18 cellular contexts compared by ENCODE assay signal in genomic region chr18:12640881-12641200, GRCh38. TPM values are rescaled to one million over a fixed set of nuclear protein-coding genes. Genes with fewer than 3 reads are reported as not detected.
A peak's percentile ranks its signal among the peaks of the same experiment; 100 is the strongest.
DNase-seq lines count a peak whose midpoint lies in the region; ATAC-seq and TF ChIP-seq lines count a peak whose summit lies in the region.
"Had no signal": no experiment of that assay in that cellular context is flagged by ENCODE, and none has a peak within 500 bp of the region (broad histone marks: within the 10 kb centered on the region; RNA-seq: fewer than 3 reads in every experiment).

No MANE protein-coding gene starts in this region.

- CTCF ChIA-PET in IMR-90 (lab: Yijun Ruan, JAX) = interaction anchor here (1.0 kb wide), 2 partner anchors 101 to 250 kb away, joined by 3 to 4 read pairs; no protein-coding TSS in a partner anchor
- CTCF ChIA-PET in mammary epithelial cell (lab: Charles Lee; ENCODE audit: low non-redundant PET) = no interaction called here
- CTCF ChIA-PET in CD8-positive, alpha-beta memory T cell (lab: Charles Lee) = no interaction called here

- H3K4me3 ChIP-seq in IMR-90 (ENCODE audit: insufficient read depth, low read depth, low read length) (no peak overlapping the region), mammary epithelial cell (replicated peaks in 1 of 3; ENCODE audit: insufficient read depth in 1 of 3, low read depth in 2 of 3, low read length in 3 of 3) (peak overlapping the region in 1 of 3 experiments; percentile 3), skeletal muscle satellite cell (ENCODE audit: low read length) (no peak overlapping the region), MM.1S (ENCODE audit: low read length) (no peak overlapping the region)
- H3K4me3 ChIP-seq in CD8-positive, alpha-beta memory T cell (ENCODE audit: low read length) = no peak overlapping the region
- H3K4me3 ChIP-seq: pancreas, skin epidermis, thyroid gland had no signal

- H3K27ac ChIP-seq in IMR-90 (ENCODE audit: insufficient read depth, low read length) (peak overlapping the region; percentile 83), mammary epithelial cell (ENCODE audit: insufficient read depth, low read depth, low read length) (peak overlapping the region; percentile 74), MM.1S (ENCODE audit: low read length) (no peak overlapping the region)
- no peak overlapping the region for H3K27ac ChIP-seq in CD8-positive, alpha-beta memory T cell (ENCODE audit: low read depth, low read length)
- H3K27ac ChIP-seq: pancreas, thyroid gland had no signal

- no peaks in the 10 kb centered on the region for H3K9me3 Mint-ChIP-seq in CD8-positive, alpha-beta memory T cell
- H3K9me3 Mint-ChIP-seq in stimulated activated memory B cell treated with anti-CD40 and anti-IgM and Interleukin-4, amounts not matched to agents 10 μg/mL and 1 μg/mL and 100 μg/mL, for 72 hours = no peaks in the 10 kb centered on the region
- H3K9me3 Mint-ChIP-seq: activated T-helper 17 cell treated with anti-CD3 and anti-CD28 coated beads, Interleukin-2, amount 50 U/mL, for 72 hours had no signal

- no peak overlapping the region for H3K27ac Mint-ChIP-seq in CD8-positive, alpha-beta memory T cell
- H3K27ac Mint-ChIP-seq in stimulated activated memory B cell treated with anti-CD40 and anti-IgM and Interleukin-4, amounts not matched to agents 10 μg/mL and 1 μg/mL and 100 μg/mL, for 72 hours = no peak overlapping the region
- H3K27ac Mint-ChIP-seq: B cell had no signal

- H3K27me3 ChIP-seq in IMR-90 (ENCODE audit: control insufficient read depth, insufficient read depth, low read length) (no peaks in the 10 kb centered on the region), mammary epithelial cell (ENCODE audit: insufficient read depth, low read length) (no peaks in the 10 kb centered on the region), skeletal muscle satellite cell (ENCODE audit: control insufficient read depth, insufficient read depth, low read length) (no peaks in the 10 kb centered on the region), MM.1S (replicated peaks; ENCODE audit: insufficient read depth, low read length) (no peaks in the 10 kb centered on the region)
- no peaks in the 10 kb centered on the region for H3K27me3 ChIP-seq in CD8-positive, alpha-beta memory T cell (ENCODE audit: insufficient read depth, low read length, poor library complexity, severe bottlenecking)
- H3K27me3 ChIP-seq: pancreas, thyroid gland had no signal

- H2AFZ ChIP-seq in IMR-90 (replicated peaks; ENCODE audit: low read length, poor library complexity) (peak overlapping the region; percentile 7), mammary epithelial cell (ENCODE audit: low read depth, low read length) (no peak overlapping the region), MM.1S (ENCODE audit: low read length) (no peak overlapping the region)

- H3K18ac ChIP-seq in IMR-90 (ENCODE audit: low read depth, low read length) = 0 out of 2 replicates have a peak overlapping the region, but pooled peaks have one; percentile 27

- no TSS peak for BruUV-seq in IMR-90 (replicated peaks; lab: Mats Ljungman, UMichigan)
- no TSS peak for BruUV-seq in mammary epithelial cell (replicated peaks; lab: Mats Ljungman, UMichigan)

- H3K4me3 Mint-ChIP-seq in CD8-positive, alpha-beta memory T cell = no peak overlapping the region
- no peak overlapping the region for H3K4me3 Mint-ChIP-seq in stimulated activated memory B cell treated with anti-CD40 and anti-IgM and Interleukin-4, amounts not matched to agents 10 μg/mL and 1 μg/mL and 100 μg/mL, for 72 hours
- H3K4me3 Mint-ChIP-seq: activated T-helper 17 cell treated with anti-CD3 and anti-CD28 coated beads, Interleukin-2, amount 50 U/mL, for 72 hours; B cell had no signal

- H3K79me1 ChIP-seq in IMR-90 (ENCODE audit: low read depth in 1 of 2, low read length in 2 of 2) = peaks cover 24 to 73% of the 10 kb centered on the region in 2 experiments

- H3K36me3 Mint-ChIP-seq in CD8-positive, alpha-beta memory T cell = no peaks in the 10 kb centered on the region
- H3K36me3 Mint-ChIP-seq in stimulated activated memory B cell treated with anti-CD40 and anti-IgM and Interleukin-4, amounts not matched to agents 10 μg/mL and 1 μg/mL and 100 μg/mL, for 72 hours = no peaks in the 10 kb centered on the region

- WGBS in IMR-90 (ENCODE audit: extremely low coverage in 2 of 2, insufficient read length in 1 of 2), 2 experiments = 40% methylated on average over 3 of the region's 6 CpGs; no CpG with 5 or more reads in 1 of the 2 experiments
- WGBS in mammary epithelial cell (ENCODE audit: low coverage, missing lambda C conversion rate) = 92% methylated on average over 6 of the region's 6 CpGs

- H2BK15ac ChIP-seq in IMR-90 (ENCODE audit: low read depth, low read length) = peak overlapping the region; percentile 87; the same call in 1 of the 3 replicates

- H3K9me2 ChIP-seq in MM.1S (replicated peaks; ENCODE audit: insufficient read depth, low read length) = no peaks in the 10 kb centered on the region

- H2AK5ac ChIP-seq in IMR-90 (ENCODE audit: low read depth, low read length) = peak overlapping the region; percentile 97

- peaks cover 0 to 2% (median 0%) of the 10 kb centered on the region in 3 donors for H3K4me1 Mint-ChIP-seq in CD8-positive, alpha-beta memory T cell
- H3K4me1 Mint-ChIP-seq in stimulated activated memory B cell treated with anti-CD40 and anti-IgM and Interleukin-4, amounts not matched to agents 10 μg/mL and 1 μg/mL and 100 μg/mL, for 72 hours = no peaks in the 10 kb centered on the region
- H3K4me1 Mint-ChIP-seq: B cell had no signal

- peak overlapping the region in 1 of 2 experiments; percentile 15; a peak in 1 of 4 replicates for H4K8ac ChIP-seq in IMR-90 (ENCODE audit: low read depth in 2 of 2, low read length in 2 of 2)

- H3K9ac ChIP-seq in IMR-90 (ENCODE audit: low read depth, low read length) (no peak overlapping the region), mammary epithelial cell (ENCODE audit: insufficient read depth, low read length) (no peak overlapping the region), skeletal muscle satellite cell (ENCODE audit: low read depth, low read length) (peak overlapping the region; percentile 30), MM.1S (ENCODE audit: low read length) (no peak overlapping the region)

- peaks cover 14% of the 10 kb centered on the region for H3K4me1 ChIP-seq in IMR-90 (ENCODE audit: control insufficient read depth, insufficient read depth, low read length)
- peaks cover 44% of the 10 kb centered on the region for H3K4me1 ChIP-seq in mammary epithelial cell (ENCODE audit: insufficient read depth, low read length)
- peaks cover 42% of the 10 kb centered on the region for H3K4me1 ChIP-seq in skeletal muscle satellite cell (ENCODE audit: control insufficient read depth, insufficient read depth, low read length)
- no peaks in the 10 kb centered on the region for H3K4me1 ChIP-seq in CD8-positive, alpha-beta memory T cell (ENCODE audit: insufficient read depth, low read length)
- H3K4me1 ChIP-seq in MM.1S (ENCODE audit: low read length) = no peaks in the 10 kb centered on the region

- ATAC-seq in IMR-90 (ENCODE audit: low read depth) (no peak), left cardiac atrium (peak; percentile 5 to 11)
- ATAC-seq in stimulated activated memory B cell treated with anti-CD40 and anti-IgM and Interleukin-4, amounts not matched to agents 10 μg/mL and 1 μg/mL and 100 μg/mL, for 72 hours = no peak

- H3K23ac ChIP-seq in IMR-90 (ENCODE audit: low read depth, low read length) = no peak overlapping the region

- no peak overlapping the region for H4K5ac ChIP-seq in IMR-90 (ENCODE audit: low read depth, low read length)

- peak overlapping the region; percentile 91 for H3K4me2 ChIP-seq in IMR-90 (ENCODE audit: low read depth, low read length)
- H3K4me2 ChIP-seq in mammary epithelial cell (ENCODE audit: insufficient read depth, low read depth, low read length) = peak overlapping the region; percentile 66
- peak overlapping the region; percentile 61 for H3K4me2 ChIP-seq in skeletal muscle satellite cell (ENCODE audit: low read length)
- no peak overlapping the region for H3K4me2 ChIP-seq in MM.1S (ENCODE audit: low read depth, low read length)

- POLR2A ChIA-PET in IMR-90 (lab: Charles Lee; ENCODE audit: unreplicated experiment) = interaction anchor here (0.5 kb wide), 1 partner anchor 339 kb away, joined by 3 read pairs; no protein-coding TSS in a partner anchor
- POLR2A ChIA-PET in CD8-positive, alpha-beta memory T cell (lab: Charles Lee) = no interaction called here

- dilution Hi-C loops in IMR-90 (cut with HindIII; ENCODE audit: low sequenced_read_pairs, unreplicated experiment) (no loop called here), mammary epithelial cell (cut with HindIII; ENCODE audit: low sequenced_read_pairs) (no loop called here)

- H2BK20ac ChIP-seq in IMR-90 (ENCODE audit: low read depth, low read length) = peak overlapping the region; percentile 78; the same call in 1 of the 2 replicates

- H3K14ac ChIP-seq in IMR-90 (replicated peaks; ENCODE audit: low read depth, low read length) = peak overlapping the region; percentile 59; the same call in 1 of the 2 replicates

- DNase-seq in IMR-90 = no peak
- no peak for DNase-seq in mammary epithelial cell
- no peak for DNase-seq in left cardiac atrium
- DNase-seq in CD8-positive, alpha-beta memory T cell = no peak
- DNase-seq in MM.1S = no peak
- DNase-seq: caudate nucleus; effector memory CD4-positive, alpha-beta T cell; GOT3; NCI-H1436; NCI-H2227 treated with DMSO at 0.1 percent for 48 hours; pancreas; stimulated activated CD4-positive, alpha-beta T cell treated with anti-CD3 and anti-CD28 coated beads, Interleukin-4, amount 100 ng/mL, for 4 hours; thyroid gland had no signal

- in situ Hi-C loops in IMR-90 (cut with MboI; ENCODE audit: low sequenced_read_pairs) (no loop called here), mammary epithelial cell (cut with MboI; ENCODE audit: low sequenced_read_pairs in 2 of 2) (loop anchor here in 1 of 2 donors (5.0 kb wide), 1 partner anchor 34 kb away; no protein-coding TSS in a partner anchor)

- peak overlapping the region; percentile 40; the same call in 1 of the 2 replicates for H4K91ac ChIP-seq in IMR-90 (ENCODE audit: insufficient read depth, low read depth, low read length)

- H3K79me2 ChIP-seq in mammary epithelial cell (ENCODE audit: insufficient read depth, low read length) (peaks cover 74% of the 10 kb centered on the region), MM.1S (ENCODE audit: low read length) (no peaks in the 10 kb centered on the region)

- no peaks in the 10 kb centered on the region for H3K36me3 ChIP-seq in IMR-90 (ENCODE audit: control insufficient read depth, insufficient read depth, low read length)
- no peaks in the 10 kb centered on the region for H3K36me3 ChIP-seq in mammary epithelial cell (ENCODE audit: insufficient read depth, low read length)
- H3K36me3 ChIP-seq in skeletal muscle satellite cell (ENCODE audit: insufficient read depth, low read length) = no peaks in the 10 kb centered on the region
- no peaks in the 10 kb centered on the region for H3K36me3 ChIP-seq in CD8-positive, alpha-beta memory T cell (ENCODE audit: insufficient read depth, low read length)
- H3K36me3 ChIP-seq in MM.1S (replicated peaks; ENCODE audit: insufficient read depth, low read length) = no peaks in the 10 kb centered on the region
- H3K36me3 ChIP-seq: pancreas, thyroid gland had no signal

- peaks cover 10 to 13% of the 10 kb centered on the region in 2 donors for H3K27me3 Mint-ChIP-seq in CD8-positive, alpha-beta memory T cell
- peaks cover 17% of the 10 kb centered on the region for H3K27me3 Mint-ChIP-seq in stimulated activated memory B cell treated with anti-CD40 and anti-IgM and Interleukin-4, amounts not matched to agents 10 μg/mL and 1 μg/mL and 100 μg/mL, for 72 hours

- H4K20me1 ChIP-seq in IMR-90 (ENCODE audit: insufficient read depth, low read length) = peaks cover 23% of the 10 kb centered on the region; the same call in 1 of the 2 replicates
- no peaks in the 10 kb centered on the region for H4K20me1 ChIP-seq in mammary epithelial cell (ENCODE audit: insufficient read depth, low read length)
- no peaks in the 10 kb centered on the region for H4K20me1 ChIP-seq in MM.1S (ENCODE audit: insufficient read depth, low read length)

- peak overlapping the region; percentile 82 for H2BK120ac ChIP-seq in IMR-90 (ENCODE audit: low read depth, low read length)

- TF ChIP-seq CTCF in IMR-90 (conservative IDR thresholded peaks at IDR 0.05; ENCODE audit: low read depth, low read length) (no peak), mammary epithelial cell (conservative IDR thresholded peaks at IDR 0.05 in 1 of 2, IDR thresholded peaks at IDR 0.05 in 1 of 2; ENCODE audit: extremely low read depth in 1 of 2, insufficient read depth in 1 of 2, low read depth in 1 of 2, low read length in 2 of 2) (no peak), MM.1S (IDR thresholded peaks at IDR 0.05; ENCODE audit: low read length) (no peak)

- peak overlapping the region; percentile 83 for H2AK9ac ChIP-seq in IMR-90 (replicated peaks; ENCODE audit: low read depth, low read length, poor library complexity)

- H3K9me3 ChIP-seq in IMR-90 (ENCODE audit: control insufficient read depth, insufficient read depth, low read length) (no peaks in the 10 kb centered on the region), mammary epithelial cell (replicated peaks; ENCODE audit: insufficient read depth, low read length) (no peaks in the 10 kb centered on the region), skeletal muscle satellite cell (replicated peaks; ENCODE audit: low read length) (no peaks in the 10 kb centered on the region), MM.1S (replicated peaks; ENCODE audit: insufficient read depth, low read length) (no peaks in the 10 kb centered on the region)
- H3K9me3 ChIP-seq in CD8-positive, alpha-beta memory T cell (ENCODE audit: low read length) = no peaks in the 10 kb centered on the region
- H3K9me3 ChIP-seq: pancreas, thyroid gland had no signal

- no peak for TF ChIP-seq RAD21 in IMR-90 (IDR thresholded peaks at IDR 0.05; ENCODE audit: low read length)

- 0 out of 2 replicates have a peak overlapping the region, but pooled peaks have one; percentile 5 for H3K56ac ChIP-seq in IMR-90 (ENCODE audit: extremely low read depth, insufficient read depth, low read length)

- peaks cover 17% of the 10 kb centered on the region for H3K9me1 ChIP-seq in IMR-90 (ENCODE audit: insufficient read depth, low read length)

- H3F3A ChIP-seq in MM.1S (ENCODE audit: insufficient read depth, low read length) = no peaks in the 10 kb centered on the region

- peak overlapping the region; percentile 51 for H2BK5ac ChIP-seq in IMR-90 (ENCODE audit: low read depth, low read length, poor library complexity, severe bottlenecking)

- intact Hi-C loops in IMR-90 (cut with micrococcal nuclease) (no loop called here), mammary epithelial cell (cut with micrococcal nuclease) (loop anchor here (2.0 to 5.0 kb wide), 3 partner anchors 32 to 99 kb away; no protein-coding TSS in a partner anchor), left cardiac atrium (cut with DNase I) (loop anchor here in 1 of 2 donors (10.0 kb wide), 1 partner anchor 46 kb away; no protein-coding TSS in a partner anchor)

- TF ChIP-seq POLR2A in IMR-90 (IDR thresholded peaks at IDR 0.05; ENCODE audit: low read depth, low read length) = no peak

- peak overlapping the region; percentile 73 for H3K4ac ChIP-seq in IMR-90 (ENCODE audit: low read depth, low read length)

RNA-seq across cellular contexts. Expression of gene SPIRE1, which starts 17.1 kb away (rescaled TPM):
- total RNA-seq in IMR-90 (2012; rRNA removed) = 28.3 and 31.4 TPM in 2 replicates
- polyA plus RNA-seq in IMR-90 (2012; rRNA removed) = 10.9 and 11.6 TPM in 2 replicates
- 3.9 and 8.2 TPM in 2 replicates for polyA plus RNA-seq in IMR-90 (2012; cell fraction: cytosol; rRNA removed)
- polyA plus RNA-seq in IMR-90 (2012; cell fraction: nucleus; rRNA removed; ENCODE audit: low replicate concordance) = 6.4 and 38.7 TPM in 2 replicates
- total RNA-seq in mammary epithelial cell = 10 to 100 TPM; 49.3 to 63.8 TPM
- polyA plus RNA-seq in mammary epithelial cell = 14.3 TPM
- 32.5 TPM for polyA minus RNA-seq in mammary epithelial cell
- 10 to 100 TPM; 31.5 to 46.4 TPM for total RNA-seq in left cardiac atrium
- total RNA-seq in skeletal muscle satellite cell (2012; rRNA removed) = 25.3 and 26.9 TPM in 2 replicates
- 1 to 10 TPM; 8.1 to 9.9 TPM for total RNA-seq in CD8-positive, alpha-beta memory T cell
- polyA plus RNA-seq in CD8-positive, alpha-beta memory T cell = 2.2 TPM

Comparison
In these comparisons a context has a peak if more than half of its experiments do, and no peak if none do; other contexts are left out.
1. ATAC-seq: peak in left cardiac atrium (2 of 2); none in IMR-90 (single experiment) and stimulated activated memory B cell treated with anti-CD40 and anti-IgM and Interleukin-4, amounts not matched to agents 10 μg/mL and 1 μg/mL and 100 μg/mL, for 72 hours (single experiment).
2. H3K27ac ChIP-seq: peak in IMR-90 (single experiment) and mammary epithelial cell (single experiment); none in CD8-positive, alpha-beta memory T cell (single experiment) and MM.1S (single experiment).